In genomic region chr18:23812566-23813440, GRCh38 we compare ENCODE assay signal across 8 cellular contexts.
DNase-seq lines count a peak whose midpoint lies in the region; ATAC-seq and TF ChIP-seq lines count a peak whose summit lies in the region.

No MANE protein-coding gene starts in this region.

- H3K27ac ChIP-seq in upper lobe of left lung, result no peak overlapping the region

- intact Hi-C loops in lower leg skin (cut with DNase I; ENCODE audit: low total_unique reads), result loop anchor here (10.0 kb wide), 1 partner anchor 188 kb away; no protein-coding TSS in a partner anchor

- H3K4me1 ChIP-seq in upper lobe of left lung, result peaks cover 0 to 8% (median 3%) of the 10 kb centered on the region in 4 donors

- H3K36me3 ChIP-seq in upper lobe of left lung, result no peaks in the 10 kb centered on the region

- H3K27me3 ChIP-seq in upper lobe of left lung, result no peaks in the 10 kb centered on the region

- no peak for TF ChIP-seq EP300 in upper lobe of left lung (IDR thresholded peaks at IDR 0.05)

- no peaks in the 10 kb centered on the region for H3K9me3 ChIP-seq in upper lobe of left lung

- TF ChIP-seq CTCF in LNCAP (IDR thresholded peaks at IDR 0.05), result peak; percentile 62
- peak in 5 of 6 experiments; percentile 16 to 54 (median 39) for TF ChIP-seq CTCF in upper lobe of left lung (IDR thresholded peaks at IDR 0.05)
- no peak for TF ChIP-seq CTCF in lower leg skin (IDR thresholded peaks at IDR 0.05)

- H3K4me3 ChIP-seq in upper lobe of left lung (no peak overlapping the region), lower leg skin (ENCODE audit: low read depth, poor library complexity, severe bottlenecking) (no peak overlapping the region)

- WGBS in upper lobe of left lung, 2 donors, result 37 to 40% methylated on average over 4 of the region's 4 CpGs
- WGBS in lower leg skin, 2 donors, result 41 to 46% methylated on average over 4 of the region's 4 CpGs

- TF ChIP-seq POLR2A in upper lobe of left lung (IDR thresholded peaks at IDR 0.05) (no peak), lower leg skin (IDR thresholded peaks at IDR 0.05) (no peak)

- DNase-seq in DMS114 treated with DMSO at 0.1 percent for 48 hours (lab: John Stamatoyannopoulos, UW; ENCODE audit: unreplicated experiment) (peak; percentile 27), SKM-1 (lab: John Stamatoyannopoulos, UW; ENCODE audit: unreplicated experiment) (peak; percentile 11), glomerular visceral epithelial cell (ENCODE audit: extremely low spot score) (peak; percentile 25), upper lobe of left lung (no peak), lower leg skin (ENCODE audit: low spot score in 2 of 2) (no peak), ureter (ENCODE audit: low spot score) (no peak)

- ATAC-seq in upper lobe of left lung (ENCODE audit: low FRiP score in 2 of 2) (peak in 1 of 2 donors; percentile 48), HG03025 (IDR thresholded peaks at IDR 0.05; ENCODE audit: low FRiP score, unreplicated experiment) (no peak)

Comparison
In these comparisons a context has a peak if more than half of its experiments do, and no peak if none do; other contexts are left out.
1. DNase-seq: peak in DMS114 treated with DMSO at 0.1 percent for 48 hours (single experiment), SKM-1 (single experiment) and glomerular visceral epithelial cell (single experiment); none in upper lobe of left lung (0 of 2), lower leg skin (0 of 2) and ureter (single experiment).
2. CTCF ChIP-seq: peak in LNCAP (single experiment) and upper lobe of left lung (5 of 6); none in lower leg skin (0 of 3).